18 cellular contexts compared by ENCODE assay signal in the genomic region with DNA sequence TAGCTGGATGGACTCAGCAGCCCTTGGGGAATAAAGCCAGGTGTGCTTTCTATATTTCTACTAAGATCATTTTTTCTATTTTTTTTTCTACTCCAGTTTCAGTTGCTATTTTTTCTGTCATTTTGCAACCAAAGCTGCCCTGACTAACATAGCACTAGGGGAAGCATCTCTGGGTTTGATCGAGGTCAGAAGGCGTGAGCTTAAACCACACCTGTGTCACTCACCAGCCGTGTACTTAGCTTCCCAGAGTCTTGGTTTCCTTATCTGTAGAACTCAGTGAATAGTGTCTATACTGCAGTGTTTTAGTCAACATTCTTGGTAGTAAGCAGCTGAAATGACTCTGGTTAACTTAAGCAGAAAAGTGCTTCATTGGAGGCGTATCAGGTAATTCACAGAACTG.
DNase-seq lines count a peak whose midpoint lies in the region; ATAC-seq and TF ChIP-seq lines count a peak whose summit lies in the region.
"Had no signal": no experiment of that assay in that cellular context is flagged by ENCODE, and none has a peak within 500 bp of the region (broad histone marks: within the 10 kb centered on the region; RNA-seq: fewer than 3 reads in every experiment).

No MANE protein-coding gene starts in this region.

- no peaks in the 10 kb centered on the region for H3K9me3 ChIP-seq in BLaER1 treated with 17β-estradiol and CSF1 and Interleukin-3, amounts not matched to agents 10 nM and 100 nM (replicated peaks in 1 of 11)
- no peaks in the 10 kb centered on the region for H3K9me3 ChIP-seq in left lung
- H3K9me3 ChIP-seq in prostate gland: no peaks in the 10 kb centered on the region
- H3K9me3 ChIP-seq: ascending aorta, lower lobe of right lung, upper lobe of right lung had no signal

- intact Hi-C loops in left lung (cut with DNase I) (no loop called here), prostate gland (cut with DNase I) (no loop called here)

- no peak for TF ChIP-seq CTCF in left lung (IDR thresholded peaks at IDR 0.05)
- no peak for TF ChIP-seq CTCF in prostate gland (IDR thresholded peaks at IDR 0.05)
- no peak for TF ChIP-seq CTCF in GM13977 (IDR thresholded peaks at IDR 0.05; ENCODE audit: extremely low read depth, insufficient read depth, missing control alignments)

- H3K4me3 ChIP-seq in BLaER1 treated with 17β-estradiol and CSF1 and Interleukin-3, amounts not matched to agents 10 nM and 100 nM: no peak overlapping the region
- H3K4me3 ChIP-seq in left lung (no peak overlapping the region), prostate gland (no peak overlapping the region)
- H3K4me3 ChIP-seq: ascending aorta, lower lobe of right lung, smooth muscle cell, upper lobe of right lung had no signal

- H3K27me3 ChIP-seq in BLaER1 treated with 17β-estradiol and CSF1 and Interleukin-3, amounts not matched to agents 10 nM and 100 nM: no peaks in the 10 kb centered on the region
- H3K27me3 ChIP-seq in left lung (no peaks in the 10 kb centered on the region), prostate gland (replicated peaks; ENCODE audit: insufficient read depth) (no peaks in the 10 kb centered on the region)
- H3K27me3 ChIP-seq: ascending aorta, upper lobe of right lung had no signal

- in situ Hi-C loops in GM13977 (cut with MboI; ENCODE audit: low pct_unique_long_range_greater_than_20kb, low sequenced_read_pairs, unreplicated experiment): no loop called here

- TF ChIP-seq POLR2A in prostate gland (IDR thresholded peaks at IDR 0.05): no peak

- no peak overlapping the region for H3K9ac ChIP-seq in BLaER1 treated with 17β-estradiol and CSF1 and Interleukin-3, amounts not matched to agents 10 nM and 100 nM

- H3K27ac ChIP-seq in BLaER1 treated with 17β-estradiol and CSF1 and Interleukin-3, amounts not matched to agents 10 nM and 100 nM: peak overlapping the region in 3 of 11 experiments; percentile 43 to 63 (median 60); a peak in 5 of 22 replicates
- H3K27ac ChIP-seq in left lung (no peak overlapping the region), prostate gland (no peak overlapping the region)
- H3K27ac ChIP-seq: ascending aorta, lower lobe of right lung, upper lobe of right lung had no signal

- DNase-seq in left lung (no peak), NCI-H82 (lab: John Stamatoyannopoulos, UW) (no peak), prostate gland (ENCODE audit: low spot score) (no peak), GM13977 (ENCODE audit: low spot score) (no peak)
- DNase-seq: activated CD4-positive, CD25-positive, alpha-beta regulatory T cell; DND-41; foreskin melanocyte; GOT3; posterior cingulate gyrus; stimulated activated naive CD4-positive, alpha-beta T cell had no signal

- ATAC-seq in GM19395 (IDR thresholded peaks at IDR 0.05; ENCODE audit: unreplicated experiment) (peak; percentile 90), HG02798 (IDR thresholded peaks at IDR 0.05; ENCODE audit: poor library complexity, unreplicated experiment) (peak; percentile 77), HG03558 (IDR thresholded peaks at IDR 0.05; ENCODE audit: extremely low read depth, unreplicated experiment) (peak; percentile 81), left lung (no peak)

- peaks cover 7 to 29% (median 17%) of the 10 kb centered on the region in 10 experiments; a peak in 18 of 20 replicates for H3K4me1 ChIP-seq in BLaER1 treated with 17β-estradiol and CSF1 and Interleukin-3, amounts not matched to agents 10 nM and 100 nM
- H3K4me1 ChIP-seq in left lung: peaks cover 0 to 16% of the 10 kb centered on the region in 2 donors
- H3K4me1 ChIP-seq in prostate gland (replicated peaks): no peaks in the 10 kb centered on the region

- no peaks in the 10 kb centered on the region for H4K20me1 ChIP-seq in BLaER1 treated with 17β-estradiol and CSF1 and Interleukin-3, amounts not matched to agents 10 nM and 100 nM

- H3K4me2 ChIP-seq in BLaER1 treated with 17β-estradiol and CSF1 and Interleukin-3, amounts not matched to agents 10 nM and 100 nM: peak overlapping the region in 7 of 11 experiments; percentile 12 to 87 (median 63); a peak in 12 of 22 replicates
- H3K4me2 ChIP-seq: smooth muscle cell had no signal

- H3K36me3 ChIP-seq in BLaER1 treated with 17β-estradiol and CSF1 and Interleukin-3, amounts not matched to agents 10 nM and 100 nM: no peaks in the 10 kb centered on the region
- no peaks in the 10 kb centered on the region for H3K36me3 ChIP-seq in left lung
- H3K36me3 ChIP-seq in prostate gland: no peaks in the 10 kb centered on the region
- H3K36me3 ChIP-seq: ascending aorta, lower lobe of right lung, upper lobe of right lung had no signal

- 69% methylated on average over 4 of the region's 4 CpGs for WGBS in prostate gland
